ENCODE assay signal across 8 cellular contexts in genomic region chr16:10743610-10744369, GRCh38. TPM values are rescaled to one million over a fixed set of nuclear protein-coding genes. Genes with fewer than 3 reads are reported as not detected.
DNase-seq lines count a peak whose midpoint lies in the region; ATAC-seq and TF ChIP-seq lines count a peak whose summit lies in the region.

Gene NUBP1, plus strand, starts transcription at chr16:10743842. Its CDS starts 22 bp downstream, at chr16:10743864.

- H3K9me3 Mint-ChIP-seq in activated naive CD4-positive, alpha-beta T cell treated with anti-CD3 and anti-CD28 coated beads, Interleukin-2, amount 50 U/mL, for 72 hours: no peaks in the 10 kb centered on the region

- peak within 1 kb of the TSS; percentile 62 to 74 for H3K4me3 ChIP-seq in testis

- H3K27me3 ChIP-seq in testis: no peaks in the 10 kb centered on the region

- peaks cover 4% of the 10 kb centered on the region for H3K4me1 ChIP-seq in testis

- H3K36me3 Mint-ChIP-seq in activated naive CD4-positive, alpha-beta T cell treated with anti-CD3 and anti-CD28 coated beads, Interleukin-2, amount 50 U/mL, for 72 hours: peaks cover 0 to 5% of the 10 kb centered on the region in 2 donors

- intact Hi-C loops in testis (cut with DNase I; ENCODE audit: low total_unique reads): no loop called here

- H3K27ac Mint-ChIP-seq in activated naive CD4-positive, alpha-beta T cell treated with anti-CD3 and anti-CD28 coated beads, Interleukin-2, amount 50 U/mL, for 72 hours: peak within 1 kb of the TSS; percentile 93 to 96

- H3K9me3 ChIP-seq in testis: no peaks in the 10 kb centered on the region

- peak; percentile 68 for TF ChIP-seq POLR2A in testis (IDR thresholded peaks at IDR 0.05)

- no peaks in the 10 kb centered on the region for H3K36me3 ChIP-seq in testis (ENCODE audit: low read depth, missing control alignments)

- 1% methylated on average over 46 to 57 of the region's 57 CpGs for WGBS in testis, 2 donors

- peak; percentile 96 for DNase-seq in GM04504 (ENCODE audit: low read depth)
- peak; percentile 96 for DNase-seq in NCI-H1092 (lab: John Stamatoyannopoulos, UW)
- DNase-seq in activated naive CD4-positive, alpha-beta T cell treated with anti-CD3 and anti-CD28 coated beads, Interleukin-2, amount 50 U/mL, for 72 hours (ENCODE audit: low spot score in 2 of 2): peak; percentile 98
- DNase-seq in glomerular endothelial cell (ENCODE audit: extremely low read depth, low read depth, low spot score): peak; percentile 75
- DNase-seq in omental fat pad (ENCODE audit: low spot score): peak; percentile 99
- DNase-seq in testis: peak; percentile 100

- H3K27ac ChIP-seq in testis: peak within 1 kb of the TSS; percentile 90 to 91

- ATAC-seq in HG02571 (IDR thresholded peaks at IDR 0.05; ENCODE audit: unreplicated experiment) (peak; percentile 75), SK-N-SH treated with all-trans-retinoic acid at 6 μM for 48 hours (peak; percentile 93), omental fat pad (ENCODE audit: low FRiP score) (peak; percentile 97)
- ATAC-seq in activated naive CD4-positive, alpha-beta T cell treated with anti-CD3 and anti-CD28 coated beads, Interleukin-2, amount 50 U/mL, for 72 hours: peak; percentile 92 to 96

- no peak for TF ChIP-seq CTCF in omental fat pad (IDR thresholded peaks at IDR 0.05)
- peak in 1 of 3 experiments; percentile 20 for TF ChIP-seq CTCF in testis (IDR thresholded peaks at IDR 0.05)

TF ChIP-seq in SK-N-SH treated with all-trans-retinoic acid at 6 μM for 48 hours, 23 proteins besides CTCF, POLR2A, EP300 and RAD21:
- TF ChIP-seq PATZ1 (CRISPR knock-in tag; IDR thresholded peaks at IDR 0.05; ENCODE audit: borderline replicate concordance): peak; percentile 36; the same call in 1 of the 2 replicates
- TF ChIP-seq ISL1 (CRISPR knock-in tag; IDR thresholded peaks at IDR 0.05): no peak
- TF ChIP-seq BACH2 (CRISPR knock-in tag; IDR thresholded peaks at IDR 0.05; ENCODE audit: borderline replicate concordance): no peak
- no peak for TF ChIP-seq PPARA (CRISPR knock-in tag; IDR thresholded peaks at IDR 0.05; ENCODE audit: borderline replicate concordance)
- no peak for TF ChIP-seq POU6F1 (CRISPR knock-in tag; IDR thresholded peaks at IDR 0.05; ENCODE audit: borderline replicate concordance, low read depth)
- no peak for TF ChIP-seq ZNF70 (CRISPR knock-in tag; IDR thresholded peaks at IDR 0.05)
- TF ChIP-seq ZNF8 (CRISPR knock-in tag; IDR thresholded peaks at IDR 0.05): no peak
- TF ChIP-seq OSR1 (CRISPR knock-in tag; IDR thresholded peaks at IDR 0.05): no peak

RNA-seq across cellular contexts. Expression of gene NUBP1, which starts in this region (rescaled TPM):
- 10 to 100 TPM; 21.3 to 31.2 TPM for total RNA-seq in activated naive CD4-positive, alpha-beta T cell treated with anti-CD3 and anti-CD28 coated beads, Interleukin-2, amount 50 U/mL, for 72 hours
- total RNA-seq in glomerular endothelial cell (13.4 and 31.0 TPM in 2 replicates), omental fat pad (10 to 100 TPM; 22.0 to 31.7 (median 22.4) TPM), testis (10 to 100 TPM; 23.0 to 33.9 TPM)
- 41.1 TPM for polyA plus RNA-seq in testis (ENCODE audit: insufficient read depth, low read depth, low replicate concordance)

Comparison
In these comparisons a context has a peak if more than half of its experiments do, and no peak if none do; other contexts are left out.
1. Peak in every context shown above with its lines: DNase-seq, ATAC-seq, H3K4me3 ChIP-seq and H3K27ac ChIP-seq.